Comparison of ENCODE assay signal across 13 cellular contexts in genomic region chr7:19112290-19113000, GRCh38. TPM values are rescaled to one million over a fixed set of nuclear protein-coding genes. Genes with fewer than 3 reads are reported as not detected.
DNase-seq lines count a peak whose midpoint lies in the region; ATAC-seq and TF ChIP-seq lines count a peak whose summit lies in the region.
"Had no signal": no experiment of that assay in that cellular context is flagged by ENCODE, and none has a peak within 500 bp of the region (broad histone marks: within the 10 kb centered on the region; RNA-seq: fewer than 3 reads in every experiment).

No MANE protein-coding gene starts in this region.

- DNase-seq in coronary artery (ENCODE audit: low spot score) (no peak), left kidney (ENCODE audit: low read depth, low spot score) (peak; percentile 36), thoracic aorta (ENCODE audit: low spot score) (no peak), Karpas-422 (no peak), dermis blood vessel endothelial cell (no peak), left colon (no peak)
- DNase-seq: activated CD8-positive, alpha-beta T cell treated with anti-CD3 and anti-CD28 coated beads for 36 hours; amniotic stem cell; naive thymus-derived CD4-positive, alpha-beta T cell; NCI-H82; transverse colon had no signal

- no peaks in the 10 kb centered on the region for H3K9me2 ChIP-seq in Karpas-422 (replicated peaks; ENCODE audit: insufficient read depth, low read length)

- peaks cover 43% of the 10 kb centered on the region for H3K4me1 ChIP-seq in HUES6 (ENCODE audit: control insufficient read depth, insufficient read depth, low read length)
- H3K4me1 ChIP-seq in thoracic aorta (ENCODE audit: control insufficient read depth in 1 of 2, low read depth in 2 of 2) = peaks cover 14 to 38% of the 10 kb centered on the region in 2 donors
- H3K4me1 ChIP-seq in Karpas-422 (ENCODE audit: low read length) = no peaks in the 10 kb centered on the region

- intact Hi-C loops in left colon (cut with DNase I, micrococcal nuclease) = no loop called here

- TF ChIP-seq CTCF in coronary artery (IDR thresholded peaks at IDR 0.05) (no peak), thoracic aorta (IDR thresholded peaks at IDR 0.05) (no peak)

- H3K9ac ChIP-seq in HUES6 (ENCODE audit: low read length) (no peak overlapping the region), Karpas-422 (ENCODE audit: low read length) (no peak overlapping the region)

- H3K36me3 ChIP-seq in HUES6 (ENCODE audit: control insufficient read depth, insufficient read depth, low read length) (no peaks in the 10 kb centered on the region), thoracic aorta (no peaks in the 10 kb centered on the region), Karpas-422 (ENCODE audit: insufficient read depth, low read length) (no peaks in the 10 kb centered on the region)
- H3K36me3 ChIP-seq: transverse colon had no signal

- H3K9me3 ChIP-seq in HUES6 (ENCODE audit: control insufficient read depth, insufficient read depth, low read depth, low read length) (no peaks in the 10 kb centered on the region), thoracic aorta (no peaks in the 10 kb centered on the region), Karpas-422 (ENCODE audit: low read length) (no peaks in the 10 kb centered on the region)
- H3K9me3 ChIP-seq: transverse colon had no signal

- H4K20me1 ChIP-seq in Karpas-422 (ENCODE audit: insufficient read depth, low read depth, low read length) = no peaks in the 10 kb centered on the region

- no peak overlapping the region for H3K4me2 ChIP-seq in Karpas-422 (ENCODE audit: low read depth, low read length, poor library complexity, severe bottlenecking)

- H2AFZ ChIP-seq in Karpas-422 (ENCODE audit: low read length) = no peak overlapping the region

- ATAC-seq in thoracic aorta (ENCODE audit: insufficient number of reproducible peaks, low FRiP score, low read depth) = no peak
- no peak for ATAC-seq in left colon
- ATAC-seq: activated CD8-positive, alpha-beta T cell treated with anti-CD3 and anti-CD28 coated beads for 36 hours; naive thymus-derived CD4-positive, alpha-beta T cell had no signal

- H3K4me3 ChIP-seq in HUES6 (ENCODE audit: low read depth, low read length) (peak overlapping the region; percentile 51), coronary artery (peak overlapping the region; percentile 51), thoracic aorta (peak overlapping the region; percentile 73), Karpas-422 (ENCODE audit: low read length) (no peak overlapping the region)
- H3K4me3 ChIP-seq: transverse colon had no signal

- H3K27ac ChIP-seq in HUES6 (ENCODE audit: low read depth, low read length) (no peak overlapping the region), coronary artery (peak overlapping the region in 1 of 2 donors; percentile 4), thoracic aorta (peak overlapping the region; percentile 48 to 59), Karpas-422 (ENCODE audit: low read length) (no peak overlapping the region)
- H3K27ac ChIP-seq: transverse colon had no signal

- H3K79me2 ChIP-seq in Karpas-422 (ENCODE audit: low read length) = no peaks in the 10 kb centered on the region

- H3K27me3 ChIP-seq in HUES6 (ENCODE audit: control insufficient read depth, insufficient read depth, low read length) (peaks cover 98% of the 10 kb centered on the region), thoracic aorta (replicated peaks; ENCODE audit: insufficient read depth) (no peaks in the 10 kb centered on the region), Karpas-422 (ENCODE audit: low read length) (no peaks in the 10 kb centered on the region)

RNA-seq across cellular contexts. Expression of gene TWIST1, which starts 5.0 kb away (rescaled TPM):
- 10 to 100 TPM; 14.2 to 26.0 TPM for total RNA-seq in thoracic aorta
- total RNA-seq in Karpas-422 (2014; rRNA removed; shearing (Covaris generic); ENCODE audit: low replicate concordance) = not detected in 2 replicates
- total RNA-seq in dermis blood vessel endothelial cell = not detected in 2 replicates
- total RNA-seq in left colon = under 1 TPM; 0.27 to 0.81 TPM

RNA-seq across cellular contexts. Expression of gene FERD3L, which starts 32.8 kb away (rescaled TPM):
- total RNA-seq in thoracic aorta (not detected), dermis blood vessel endothelial cell (not detected in 2 replicates), left colon (not detected)
- total RNA-seq in Karpas-422 (2014; rRNA removed; shearing (Covaris generic); ENCODE audit: low replicate concordance) = not detected in 2 replicates
- total RNA-seq: activated CD8-positive, alpha-beta T cell treated with anti-CD3 and anti-CD28 coated beads for 36 hours; G401; naive thymus-derived CD4-positive, alpha-beta T cell; transverse colon had no signal

Comparison
In these comparisons a context has a peak if more than half of its experiments do, and no peak if none do; other contexts are left out.
1. H3K27ac ChIP-seq: peak in thoracic aorta (2 of 2); none in HUES6 (single experiment) and Karpas-422 (single experiment).
2. RNA of gene TWIST1, which starts 5.0 kb away (total RNA-seq): 14.2 to 26.0 TPM in thoracic aorta; 0.27 to 0.81 TPM in left colon, not detected in Karpas-422 and not detected in dermis blood vessel endothelial cell; every median in the first group is over 4 times any median in the second.